19 cellular contexts compared by ENCODE assay signal in the genomic region with DNA sequence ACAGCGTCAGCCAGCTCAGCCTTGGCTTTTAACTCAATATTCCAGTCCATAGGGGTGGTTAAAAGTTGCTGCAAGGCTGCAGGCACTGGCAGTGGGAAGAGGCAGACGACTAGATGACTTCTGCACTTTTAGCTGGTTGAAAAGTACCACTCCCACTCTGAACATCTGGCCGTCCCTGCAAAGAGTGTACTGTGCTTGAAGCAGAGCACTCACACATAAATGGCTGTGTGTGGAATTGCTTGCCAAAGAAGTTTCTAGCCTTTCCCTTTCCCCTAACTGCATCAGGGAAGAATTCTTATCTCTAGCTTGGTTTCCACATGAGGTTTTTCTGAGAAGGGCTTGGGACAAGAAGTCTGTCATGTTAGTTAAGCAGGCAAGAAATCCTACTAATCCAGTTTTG. TPM values are rescaled to one million over a fixed set of nuclear protein-coding genes. Genes with fewer than 3 reads are reported as not detected.
DNase-seq lines count a peak whose midpoint lies in the region; ATAC-seq and TF ChIP-seq lines count a peak whose summit lies in the region.
"Had no signal": no experiment of that assay in that cellular context is flagged by ENCODE, and none has a peak within 500 bp of the region (broad histone marks: within the 10 kb centered on the region; RNA-seq: fewer than 3 reads in every experiment).

No MANE protein-coding gene starts in this region.

- H3K4me3 ChIP-seq in CD4-positive, alpha-beta memory T cell (ENCODE audit: low read length in 2 of 2) = no peak overlapping the region
- H3K4me3 ChIP-seq in fibroblast of the aortic adventitia (ENCODE audit: low read depth, low read length) = no peak overlapping the region
- H3K4me3 ChIP-seq: lung, skin epidermis had no signal

- no peak for ATAC-seq in HG03135 (IDR thresholded peaks at IDR 0.05; ENCODE audit: unreplicated experiment)
- ATAC-seq: esophagus mucosa; stimulated activated naive CD8-positive, alpha-beta T cell treated with anti-CD3 and anti-CD28 coated beads, Interleukin-15, amount 100 ng/mL, for 72 hours had no signal

- intact Hi-C loops in CD4-positive, alpha-beta memory T cell (cut with micrococcal nuclease) = no loop called here

- H3K27ac Mint-ChIP-seq in CD4-positive, alpha-beta memory T cell = peak overlapping the region in 4 of 7 donors; percentile 3 to 66 (median 46)
- peak overlapping the region; percentile 32 for H3K27ac Mint-ChIP-seq in osteocyte (ENCODE audit: unreplicated experiment)
- H3K27ac Mint-ChIP-seq: H9; stimulated activated naive CD8-positive, alpha-beta T cell treated with anti-CD3 and anti-CD28 coated beads, Interleukin-15, amount 100 ng/mL, for 72 hours had no signal

- H3K4me1 Mint-ChIP-seq in CD4-positive, alpha-beta memory T cell = peaks cover 0 to 11% (median 2%) of the 10 kb centered on the region in 4 donors
- peaks cover 42% of the 10 kb centered on the region for H3K4me1 Mint-ChIP-seq in osteocyte (ENCODE audit: unreplicated experiment)

- TF ChIP-seq CTCF in VCaP (conservative IDR thresholded peaks at IDR 0.05) = no peak
- TF ChIP-seq CTCF in fibroblast of the aortic adventitia (IDR thresholded peaks at IDR 0.05; ENCODE audit: insufficient read depth, low read length) = no peak
- TF ChIP-seq CTCF in osteocyte (IDR thresholded peaks at IDR 0.05) = no peak

- H3K36me3 Mint-ChIP-seq in CD4-positive, alpha-beta memory T cell = peaks cover 34 to 42% of the 10 kb centered on the region in 2 donors
- H3K36me3 Mint-ChIP-seq in osteocyte (ENCODE audit: unreplicated experiment) = peaks cover 37% of the 10 kb centered on the region

- H3K9me3 Mint-ChIP-seq in CD4-positive, alpha-beta memory T cell = no peaks in the 10 kb centered on the region
- no peaks in the 10 kb centered on the region for H3K9me3 Mint-ChIP-seq in osteocyte (ENCODE audit: unreplicated experiment)
- H3K9me3 Mint-ChIP-seq: H9; neural crest cell; stimulated activated naive CD8-positive, alpha-beta T cell treated with anti-CD3 and anti-CD28 coated beads, Interleukin-15, amount 100 ng/mL, for 72 hours had no signal

- no peaks in the 10 kb centered on the region for H3K4me1 ChIP-seq in CD4-positive, alpha-beta memory T cell (ENCODE audit: insufficient read depth, low read length)

- no peaks in the 10 kb centered on the region for H3K27me3 ChIP-seq in CD4-positive, alpha-beta memory T cell (ENCODE audit: insufficient read depth, low read length)

- DNase-seq in CD4-positive, alpha-beta memory T cell = no peak
- DNase-seq in fibroblast of the aortic adventitia (ENCODE audit: low read depth) (peak; percentile 76), osteocyte (ENCODE audit: extremely low spot score, unreplicated experiment) (no peak), NCI-H1105 (lab: John Stamatoyannopoulos, UW) (no peak), RKO (ENCODE audit: low spot score) (no peak), SIG-M5 treated with dmso at 0.1 percent for 504 hours (lab: John Stamatoyannopoulos, UW; ENCODE audit: unreplicated experiment) (no peak)
- DNase-seq: activated CD4-positive, alpha-beta T cell treated with anti-CD3 and anti-CD28 coated beads for 1 hour; activated T-cell treated with anti-CD3 and anti-CD28 coated beads for 4 hours; AML-193; H9; IMR-90; NCI-H1092; stimulated activated naive CD8-positive, alpha-beta T cell treated with anti-CD3 and anti-CD28 coated beads, Interleukin-15, amount 100 ng/mL, for 72 hours had no signal

- H3K4me3 Mint-ChIP-seq in CD4-positive, alpha-beta memory T cell = no peak overlapping the region
- no peak overlapping the region for H3K4me3 Mint-ChIP-seq in osteocyte (ENCODE audit: unreplicated experiment)
- H3K4me3 Mint-ChIP-seq: H9; neural crest cell; stimulated activated naive CD8-positive, alpha-beta T cell treated with anti-CD3 and anti-CD28 coated beads, Interleukin-15, amount 100 ng/mL, for 72 hours had no signal

- no peaks in the 10 kb centered on the region for H3K27me3 Mint-ChIP-seq in CD4-positive, alpha-beta memory T cell
- no peaks in the 10 kb centered on the region for H3K27me3 Mint-ChIP-seq in osteocyte (ENCODE audit: unreplicated experiment)
- H3K27me3 Mint-ChIP-seq: stimulated activated naive CD8-positive, alpha-beta T cell treated with anti-CD3 and anti-CD28 coated beads, Interleukin-15, amount 100 ng/mL, for 72 hours had no signal

- H3K27ac ChIP-seq in CD4-positive, alpha-beta memory T cell (ENCODE audit: low read depth, low read length) = no peak overlapping the region
- peak overlapping the region; percentile 59 for H3K27ac ChIP-seq in VCaP

- POLR2A ChIA-PET in CD4-positive, alpha-beta memory T cell (lab: Charles Lee; ENCODE audit: partially characterized antibody) = interaction anchor here (1.3 kb wide), 1 partner anchor 10 kb away, joined by 3 read pairs; no protein-coding TSS in a partner anchor

- peaks cover 36% of the 10 kb centered on the region for H3K36me3 ChIP-seq in CD4-positive, alpha-beta memory T cell (ENCODE audit: insufficient read depth, low read length)

- CTCF ChIA-PET in CD4-positive, alpha-beta memory T cell (lab: Charles Lee; ENCODE audit: partially characterized antibody) = no interaction called here

- H3K9me3 ChIP-seq in CD4-positive, alpha-beta memory T cell (ENCODE audit: control insufficient read depth in 1 of 2, low read length in 2 of 2) = no peaks in the 10 kb centered on the region

RNA-seq across cellular contexts. Expression of gene PHLDB1, which starts 5.1 kb away (rescaled TPM):
- 1 to 10 TPM; 3.0 to 3.9 TPM for total RNA-seq in CD4-positive, alpha-beta memory T cell
- polyA plus RNA-seq in CD4-positive, alpha-beta memory T cell = 1 to 10 TPM in 1 of 2 donors, under 1 TPM in 1; 0.34 to 1.2 TPM
- total RNA-seq in fibroblast of the aortic adventitia (ENCODE audit: low replicate concordance) (49.1 and 93.5 TPM in 2 replicates), osteocyte (160 and 165 TPM in 2 replicates)

RNA-seq across cellular contexts. Expression of gene ARCN1, which starts 30.1 kb away (rescaled TPM):
- total RNA-seq in CD4-positive, alpha-beta memory T cell = 100 to 1,000 TPM; 133 to 134 TPM
- 100 to 1,000 TPM; 157 to 168 TPM for polyA plus RNA-seq in CD4-positive, alpha-beta memory T cell
- total RNA-seq in fibroblast of the aortic adventitia (ENCODE audit: low replicate concordance) (72.4 and 210 TPM in 2 replicates), osteocyte (189 and 201 TPM in 2 replicates)

RNA-seq across cellular contexts. Expression of gene IFT46, which starts 36.6 kb away (rescaled TPM):
- total RNA-seq in CD4-positive, alpha-beta memory T cell = 10 to 100 TPM; 12.1 to 14.9 TPM
- polyA plus RNA-seq in CD4-positive, alpha-beta memory T cell = 1 to 10 TPM; 5.7 to 5.9 TPM
- 46.5 and 66.6 TPM in 2 replicates for total RNA-seq in fibroblast of the aortic adventitia (ENCODE audit: low replicate concordance)
- total RNA-seq in osteocyte = 24.0 and 24.1 TPM in 2 replicates

Comparison
In these comparisons a context has a peak if more than half of its experiments do, and no peak if none do; other contexts are left out.
1. RNA of gene PHLDB1, which starts 5.1 kb away (total RNA-seq): 160 to 165 TPM in osteocyte and 49.1 to 93.5 TPM in fibroblast of the aortic adventitia; 3.0 to 3.9 TPM in CD4-positive, alpha-beta memory T cell; every median in the first group is over 10 times any median in the second.